Comparison of ENCODE assay signal across 14 cellular contexts in the genomic region with DNA sequence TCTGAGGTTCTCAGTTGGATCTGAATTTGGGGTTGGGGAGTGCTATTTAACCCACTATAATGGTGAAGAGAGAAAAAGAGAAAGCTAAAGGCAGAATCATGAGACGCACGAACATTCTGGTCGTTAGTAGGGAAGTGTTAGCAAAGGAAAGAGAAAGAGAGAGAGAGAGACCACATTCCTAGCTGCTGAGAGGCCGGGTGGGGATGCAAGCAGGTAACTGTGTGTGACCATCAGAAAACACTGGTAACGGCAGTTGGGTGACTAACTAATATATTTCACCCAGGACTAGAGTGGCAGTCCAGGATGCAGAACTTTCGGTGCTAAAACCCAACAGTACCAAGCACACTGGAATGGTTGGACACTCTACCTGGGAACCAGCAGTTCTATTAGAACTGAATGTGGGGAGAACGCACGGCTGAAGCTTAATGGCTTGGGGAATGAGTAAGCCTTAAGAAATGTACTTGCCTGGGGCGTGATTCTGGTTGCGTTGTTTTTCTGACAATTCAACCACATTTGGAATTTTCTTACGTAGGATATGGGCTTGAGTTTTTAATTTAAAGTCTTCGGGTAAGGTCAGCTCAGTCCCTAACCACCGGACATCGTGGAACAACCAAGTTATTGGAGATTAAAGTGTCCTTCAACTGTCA.
A peak's percentile ranks its signal among the peaks of the same experiment; 100 is the strongest.
DNase-seq lines count a peak whose midpoint lies in the region; ATAC-seq, FAIRE-seq and TF ChIP-seq lines count a peak whose summit lies in the region.
"Had no signal": no experiment of that assay in that cellular context is flagged by ENCODE, and none has a peak within 500 bp of the region (broad histone marks: within the 10 kb centered on the region; RNA-seq: fewer than 3 reads in every experiment).

No MANE protein-coding gene starts in this region.

- H3K27ac Mint-ChIP-seq in astrocyte (ENCODE audit: unreplicated experiment): peak overlapping the region; percentile 29
- no peak overlapping the region for H3K27ac Mint-ChIP-seq in stimulated activated effector memory CD8-positive, alpha-beta T cell treated with anti-CD3 and anti-CD28 coated beads, Interleukin-12 subunit alpha, Interleukin-12 subunit beta, amount 100 ng/mL, for 72 hours

- H3K4me1 ChIP-seq in A549: peaks cover 2% of the 10 kb centered on the region; the same call in 1 of the 3 replicates
- H3K4me1 ChIP-seq in astrocyte (ENCODE audit: insufficient read depth, low read length): peaks cover 12% of the 10 kb centered on the region
- H3K4me1 ChIP-seq in hepatocyte (ENCODE audit: insufficient read depth): no peaks in the 10 kb centered on the region
- no peaks in the 10 kb centered on the region for H3K4me1 ChIP-seq in colonic mucosa
- H3K4me1 ChIP-seq: sigmoid colon, transverse colon had no signal

- H3K79me2 ChIP-seq in astrocyte (ENCODE audit: insufficient read depth, low read length) (no peaks in the 10 kb centered on the region), hepatocyte (no peaks in the 10 kb centered on the region)

- no peak for TF ChIP-seq EP300 in A549 (IDR thresholded peaks at IDR 0.05)

- H3K4me2 ChIP-seq in A549 (peak overlapping the region; percentile 28), astrocyte (ENCODE audit: low read length) (peak overlapping the region; percentile 68), hepatocyte (peak overlapping the region; percentile 17)

- H4K20me1 ChIP-seq in astrocyte (ENCODE audit: insufficient read depth, low read length) (no peaks in the 10 kb centered on the region), hepatocyte (ENCODE audit: insufficient read depth, poor library complexity, severe bottlenecking) (no peaks in the 10 kb centered on the region)

- H3K4me3 Mint-ChIP-seq in astrocyte (ENCODE audit: unreplicated experiment): no peak overlapping the region
- no peak overlapping the region for H3K4me3 Mint-ChIP-seq in stimulated activated effector memory CD8-positive, alpha-beta T cell treated with anti-CD3 and anti-CD28 coated beads, Interleukin-12 subunit alpha, Interleukin-12 subunit beta, amount 100 ng/mL, for 72 hours

- TF ChIP-seq POLR2A in A549 (IDR thresholded peaks at IDR 0.05; ENCODE audit: low read length): no peak

- H3K9me3 ChIP-seq in A549 (no peaks in the 10 kb centered on the region), astrocyte (ENCODE audit: insufficient read depth, low read depth, low read length) (no peaks in the 10 kb centered on the region), hepatocyte (ENCODE audit: low read depth) (no peaks in the 10 kb centered on the region), colonic mucosa (no peaks in the 10 kb centered on the region)
- H3K9me3 ChIP-seq: sigmoid colon, transverse colon had no signal

- H3K36me3 ChIP-seq in astrocyte (ENCODE audit: insufficient read depth, low read length): no peaks in the 10 kb centered on the region
- H3K36me3 ChIP-seq in hepatocyte (replicated peaks; ENCODE audit: insufficient read depth, low read depth): no peaks in the 10 kb centered on the region
- no peaks in the 10 kb centered on the region for H3K36me3 ChIP-seq in colonic mucosa
- H3K36me3 ChIP-seq: sigmoid colon, transverse colon had no signal

- no peak for FAIRE-seq in A549 (lab: Jason Lieb, UNC)
- no peak for FAIRE-seq in astrocyte (lab: Jason Lieb, UNC)

- H3K9me2 ChIP-seq in hepatocyte (replicated peaks; ENCODE audit: insufficient read depth): no peaks in the 10 kb centered on the region

- intact Hi-C loops in colonic mucosa (cut with DNase I): no loop called here

- DNase-seq in A549 (ENCODE audit: low read depth in 1 of 2, low spot score in 1 of 2) (peak; percentile 4 to 41), HK-2 (ENCODE audit: unreplicated experiment) (peak; percentile 16), astrocyte (ENCODE audit: low read depth) (peak; percentile 94), hepatocyte (ENCODE audit: low spot score) (peak; percentile 35), GM10248 (ENCODE audit: extremely low spot score) (no peak), colonic mucosa (no peak)
- DNase-seq in stimulated activated effector memory CD8-positive, alpha-beta T cell treated with anti-CD3 and anti-CD28 coated beads, Interleukin-12 subunit alpha, Interleukin-12 subunit beta, amount 100 ng/mL, for 72 hours (ENCODE audit: low spot score in 2 of 2): no peak
- DNase-seq: ACHN, activated T-cell treated with anti-CD3 and anti-CD28 coated beads for 4 hours, amygdala, RPMI8226, sigmoid colon, transverse colon had no signal

- peaks cover 29% of the 10 kb centered on the region for H3K4me1 Mint-ChIP-seq in astrocyte (ENCODE audit: low read depth, unreplicated experiment)
- H3K4me1 Mint-ChIP-seq in stimulated activated effector memory CD8-positive, alpha-beta T cell treated with anti-CD3 and anti-CD28 coated beads, Interleukin-12 subunit alpha, Interleukin-12 subunit beta, amount 100 ng/mL, for 72 hours: no peaks in the 10 kb centered on the region

- ATAC-seq in A549: peak in 1 of 2 experiments; percentile 49; a peak in 2 of 6 replicates
- ATAC-seq in activated CD4-positive, CD25-positive, alpha-beta regulatory T cell treated with anti-CD3 and anti-CD28 coated beads, Interleukin-2, amount 50 U/mL, for 24 hours: no peak
- no peak for ATAC-seq in stimulated activated effector memory CD8-positive, alpha-beta T cell treated with anti-CD3 and anti-CD28 coated beads, Interleukin-12 subunit alpha, Interleukin-12 subunit beta, amount 100 ng/mL, for 72 hours

- no peak for TF ChIP-seq CTCF in A549 (IDR thresholded peaks at IDR 0.05)
- no peak for TF ChIP-seq CTCF in astrocyte (IDR thresholded peaks at IDR 0.05; ENCODE audit: insufficient read depth, low read depth, low read length)
- no peak for TF ChIP-seq CTCF in hepatocyte (IDR thresholded peaks at IDR 0.05; ENCODE audit: poor library complexity)
- TF ChIP-seq CTCF in GM10248 (IDR thresholded peaks at IDR 0.05; ENCODE audit: control extremely low read depth, extremely low read depth, low read depth, missing control alignments): no peak
- TF ChIP-seq CTCF in colonic mucosa (IDR thresholded peaks at IDR 0.05): no peak

- H3K27ac ChIP-seq in A549 (peak overlapping the region; percentile 47; a peak in 3 of 6 replicates), astrocyte (ENCODE audit: low read depth, low read length) (peak overlapping the region; percentile 53), hepatocyte (peak overlapping the region; percentile 42), colonic mucosa (no peak overlapping the region)
- H3K27ac ChIP-seq: sigmoid colon, transverse colon had no signal

- H3K36me3 Mint-ChIP-seq in astrocyte (ENCODE audit: low read depth, unreplicated experiment): no peaks in the 10 kb centered on the region
- no peaks in the 10 kb centered on the region for H3K36me3 Mint-ChIP-seq in stimulated activated effector memory CD8-positive, alpha-beta T cell treated with anti-CD3 and anti-CD28 coated beads, Interleukin-12 subunit alpha, Interleukin-12 subunit beta, amount 100 ng/mL, for 72 hours

- H3K27me3 ChIP-seq in astrocyte (ENCODE audit: insufficient read depth, low read length) (no peaks in the 10 kb centered on the region), hepatocyte (no peaks in the 10 kb centered on the region), colonic mucosa (no peaks in the 10 kb centered on the region)
- H3K27me3 ChIP-seq: sigmoid colon, transverse colon had no signal

- CTCF ChIA-PET in A549 (lab: Yijun Ruan, JAX): interaction anchor here (0.5 kb wide), 1 partner anchor 415 kb away, joined by 3 read pairs; no protein-coding TSS in a partner anchor
- CTCF ChIA-PET in GM10248 (lab: Yijun Ruan, JAX): interaction anchor here (1.3 kb wide), 1 partner anchor 11 kb away, joined by 4 read pairs; no protein-coding TSS in a partner anchor

- peaks cover 4% of the 10 kb centered on the region for H3K27me3 Mint-ChIP-seq in astrocyte (ENCODE audit: low read depth, unreplicated experiment)

- peaks cover 3% of the 10 kb centered on the region for H3K9me3 Mint-ChIP-seq in astrocyte (ENCODE audit: unreplicated experiment)
- H3K9me3 Mint-ChIP-seq in stimulated activated effector memory CD8-positive, alpha-beta T cell treated with anti-CD3 and anti-CD28 coated beads, Interleukin-12 subunit alpha, Interleukin-12 subunit beta, amount 100 ng/mL, for 72 hours: no peaks in the 10 kb centered on the region

- POLR2A ChIA-PET in A549 (lab: Yijun Ruan, JAX) (interaction anchor here (0.5 kb wide), 1 partner anchor 533 kb away, joined by 5 read pairs; no protein-coding TSS in a partner anchor), GM10248 (lab: Yijun Ruan, JAX) (no interaction called here)

- no peak overlapping the region for H3K4me3 ChIP-seq in A549
- no peak overlapping the region for H3K4me3 ChIP-seq in astrocyte (ENCODE audit: insufficient read depth, low read depth, low read length)
- no peak overlapping the region for H3K4me3 ChIP-seq in hepatocyte
- no peak overlapping the region for H3K4me3 ChIP-seq in colonic mucosa
- H3K4me3 ChIP-seq: sigmoid colon, transverse colon had no signal

- 42% methylated on average over 14 of the region's 14 CpGs for WGBS in A549 (ENCODE audit: missing lambda C conversion rate)
- WGBS in hepatocyte (ENCODE audit: low lambda C conversion rate, missing lambda C conversion rate): 53% methylated on average over 14 of the region's 14 CpGs

- H2AFZ ChIP-seq in astrocyte (ENCODE audit: low read depth, low read length) (no peak overlapping the region), hepatocyte (no peak overlapping the region)

- no peak for TF ChIP-seq RAD21 in A549 (conservative IDR thresholded peaks at IDR 0.05 in 1 of 2, IDR thresholded peaks at IDR 0.05 in 1 of 2)

- peak overlapping the region; percentile 37 for H3K9ac ChIP-seq in astrocyte (ENCODE audit: low read length)
- H3K9ac ChIP-seq in colonic mucosa (ENCODE audit: low read depth in 2 of 2, low read length in 2 of 2): no peak overlapping the region

TF ChIP-seq in A549, 52 proteins besides CTCF, POLR2A, EP300 and RAD21 (continues in another document):
- TF ChIP-seq HEYL (CRISPR knock-in tag; IDR thresholded peaks at IDR 0.05) (no peak), FOXS1 (CRISPR knock-in tag; IDR thresholded peaks at IDR 0.05) (no peak), CHD4 (IDR thresholded peaks at IDR 0.05; ENCODE audit: borderline replicate concordance) (no peak), ZC3H11A (IDR thresholded peaks at IDR 0.05) (no peak), USF2 (IDR thresholded peaks at IDR 0.05) (no peak)
- TF ChIP-seq, protein P1, sequence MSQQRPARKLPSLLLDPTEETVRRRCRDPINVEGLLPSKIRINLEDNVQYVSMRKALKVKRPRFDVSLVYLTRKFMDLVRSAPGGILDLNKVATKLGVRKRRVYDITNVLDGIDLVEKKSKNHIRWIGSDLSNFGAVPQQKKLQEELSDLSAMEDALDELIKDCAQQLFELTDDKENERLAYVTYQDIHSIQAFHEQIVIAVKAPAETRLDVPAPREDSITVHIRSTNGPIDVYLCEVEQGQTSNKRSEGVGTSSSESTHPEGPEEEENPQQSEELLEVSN (IDR thresholded peaks at IDR 0.05; ENCODE audit: borderline replicate concordance, low read depth): no peak

Comparison
In these comparisons a context has a peak if more than half of its experiments do, and no peak if none do; other contexts are left out.
1. DNase-seq: peak in A549 (2 of 2), HK-2 (single experiment), astrocyte (single experiment) and hepatocyte (single experiment); none in GM10248 (single experiment), stimulated activated effector memory CD8-positive, alpha-beta T cell treated with anti-CD3 and anti-CD28 coated beads, Interleukin-12 subunit alpha, Interleukin-12 subunit beta, amount 100 ng/mL, for 72 hours (0 of 2) and colonic mucosa (single experiment).
2. H3K4me2 ChIP-seq: peak in every context shown above with its lines; median percentile 68 in astrocyte; 28 in A549; 17 in hepatocyte.